ENCODE assay signal across 8 cellular contexts in the genomic region with DNA sequence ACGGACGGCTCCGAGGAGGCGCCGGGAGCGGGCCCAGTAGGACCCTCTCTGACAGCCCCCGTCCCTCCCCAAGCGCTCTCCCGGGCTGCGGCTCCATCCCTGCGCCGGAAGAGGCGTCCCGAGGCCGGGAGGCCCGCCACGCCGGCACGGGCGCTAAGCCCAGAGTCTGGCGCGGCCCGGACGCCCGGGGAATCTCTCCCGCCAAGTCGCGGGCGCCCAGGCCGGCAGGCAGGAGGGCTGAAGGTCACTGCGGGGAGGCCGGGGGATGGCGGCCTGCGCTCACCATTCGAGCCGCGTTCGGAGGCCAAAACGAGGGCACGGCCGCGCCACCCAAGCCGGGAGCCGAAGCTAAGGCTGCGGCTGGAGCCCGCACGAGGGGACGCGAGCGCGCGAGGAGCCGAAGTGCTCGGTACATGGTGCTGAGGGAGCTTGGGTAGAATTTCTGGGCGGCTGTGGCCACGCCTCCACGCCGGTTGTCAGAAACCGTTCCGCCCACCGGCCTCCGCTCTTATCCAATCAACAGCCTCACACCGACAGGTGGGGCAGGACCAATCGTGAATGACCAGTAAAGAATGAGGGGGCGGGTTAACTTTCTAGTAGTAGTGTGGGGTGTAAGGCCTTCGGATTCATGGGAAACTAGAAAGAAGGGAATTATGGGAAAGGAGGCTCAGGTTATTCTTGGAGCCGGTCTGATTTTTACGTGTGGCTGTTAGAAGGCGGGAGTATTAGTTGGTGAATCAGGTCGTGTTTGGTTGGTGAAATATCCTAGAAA. TPM values are rescaled to one million over a fixed set of nuclear protein-coding genes. Genes with fewer than 3 reads are reported as not detected.
A peak's percentile ranks its signal among the peaks of the same experiment; 100 is the strongest.
DNase-seq lines count a peak whose midpoint lies in the region; ATAC-seq, FAIRE-seq and TF ChIP-seq lines count a peak whose summit lies in the region.

TSS of gene FH (minus strand) at position 448 of the 772 bp plus-strand sequence. CDS start at position 415, 33 bp downstream.

- H3K36me3 ChIP-seq in WERI-Rb-1 (peaks cover 30% of the 10 kb centered on the region), mammary epithelial cell (ENCODE audit: insufficient read depth, low read length) (peaks cover 5% of the 10 kb centered on the region), small intestine (ENCODE audit: control insufficient read depth in 2 of 2, insufficient read depth in 2 of 2, low read length in 2 of 2) (peaks cover 0 to 2% of the 10 kb centered on the region in 2 donors)

- H3K9ac ChIP-seq in mammary epithelial cell (ENCODE audit: insufficient read depth, low read length), result peak within 1 kb of the TSS; percentile 84

- CTCF ChIA-PET in mammary epithelial cell (lab: Charles Lee; ENCODE audit: low non-redundant PET), result no interaction called here

- H2AFZ ChIP-seq in mammary epithelial cell (ENCODE audit: low read depth, low read length), result peak within 1 kb of the TSS; percentile 91

- H3K9me3 ChIP-seq in WERI-Rb-1 (ENCODE audit: severe bottlenecking) (no peaks in the 10 kb centered on the region), mammary epithelial cell (replicated peaks; ENCODE audit: insufficient read depth, low read length) (no peaks in the 10 kb centered on the region), small intestine (ENCODE audit: control insufficient read depth, low read depth) (no peaks in the 10 kb centered on the region)

- in situ Hi-C loops in ACHN (cut with HindIII; ENCODE audit: low pct_ligation_motif_present, low pct_unique_long_range_greater_than_20kb, low sequenced_read_pairs), result no loop called here
- in situ Hi-C loops in mammary epithelial cell (cut with MboI; ENCODE audit: low sequenced_read_pairs in 2 of 2), result loop anchor here (10.0 kb wide), 2 partner anchors 315 to 475 kb away; partner anchors contain the start of gene MAP1LC3C (in 1 of the 2)

- peak within 1 kb of the TSS; percentile 97 for H3K4me2 ChIP-seq in mammary epithelial cell (ENCODE audit: insufficient read depth, low read depth, low read length)

- H3K27ac ChIP-seq in WERI-Rb-1, result peak within 1 kb of the TSS; percentile 93
- H3K27ac ChIP-seq in mammary epithelial cell (ENCODE audit: insufficient read depth, low read depth, low read length), result peak within 1 kb of the TSS; percentile 82
- H3K27ac ChIP-seq in small intestine (ENCODE audit: low read depth in 1 of 2, low read length in 1 of 2), result peak within 1 kb of the TSS; percentile 84 to 95

- TF ChIP-seq CTCF in WERI-Rb-1 (IDR thresholded peaks at IDR 0.05; ENCODE audit: low read depth, low read length) (no peak), mammary epithelial cell (conservative IDR thresholded peaks at IDR 0.05 in 1 of 2, IDR thresholded peaks at IDR 0.05 in 1 of 2; ENCODE audit: extremely low read depth in 1 of 2, insufficient read depth in 1 of 2, low read depth in 1 of 2, low read length in 2 of 2) (no peak)

- peaks cover 50% of the 10 kb centered on the region for H3K79me2 ChIP-seq in mammary epithelial cell (ENCODE audit: insufficient read depth, low read length)

- H4K20me1 ChIP-seq in mammary epithelial cell (ENCODE audit: insufficient read depth, low read length), result no peaks in the 10 kb centered on the region

- FAIRE-seq in small intestine (lab: Jason Lieb, UNC), result peak; percentile 85

- dilution Hi-C loops in mammary epithelial cell (cut with HindIII; ENCODE audit: low sequenced_read_pairs), result no loop called here

- WGBS in mammary epithelial cell (ENCODE audit: low coverage, missing lambda C conversion rate), result under 1% methylated on average over 29 of the region's 70 CpGs
- 0% methylated on average over 70 of the region's 70 CpGs for WGBS in small intestine, 3 donors

- DNase-seq in ACHN (peak; percentile 99), NCI-H2227 (lab: John Stamatoyannopoulos, UW; ENCODE audit: unreplicated experiment) (peak; percentile 97), WERI-Rb-1 (peak; percentile 99), mammary epithelial cell (peak; percentile 99), iPS-NIHi11 (ENCODE audit: low spot score) (peak; percentile 93), small intestine (peak; percentile 99)

- intact Hi-C loops in mammary epithelial cell (cut with micrococcal nuclease), result no loop called here

- H3K27me3 ChIP-seq in WERI-Rb-1 (ENCODE audit: insufficient read depth, low read depth, severe bottlenecking) (no peaks in the 10 kb centered on the region), mammary epithelial cell (ENCODE audit: insufficient read depth, low read length) (no peaks in the 10 kb centered on the region), small intestine (ENCODE audit: control insufficient read depth in 2 of 2, insufficient read depth in 2 of 2, low read length in 2 of 2) (no peaks in the 10 kb centered on the region)

- H3K4me3 ChIP-seq in WERI-Rb-1 (ENCODE audit: low read depth, low read length) (peak within 1 kb of the TSS; percentile 89), mammary epithelial cell (replicated peaks in 1 of 3; ENCODE audit: insufficient read depth in 1 of 3, low read depth in 2 of 3, low read length in 3 of 3) (peak within 1 kb of the TSS; percentile 72 to 98 (median 92)), small intestine (ENCODE audit: low read depth in 1 of 2, low read length in 2 of 2) (peak within 1 kb of the TSS; percentile 85)

- no peaks in the 10 kb centered on the region for H3K4me1 ChIP-seq in mammary epithelial cell (ENCODE audit: insufficient read depth, low read length)
- H3K4me1 ChIP-seq in small intestine (ENCODE audit: control insufficient read depth in 2 of 2, insufficient read depth in 1 of 2, low read depth in 1 of 2, low read length in 1 of 2), result peaks cover 2 to 3% of the 10 kb centered on the region in 2 donors

- no TSS peak for BruUV-seq in mammary epithelial cell (replicated peaks; lab: Mats Ljungman, UMichigan)

- ATAC-seq in GM18873 (IDR thresholded peaks at IDR 0.05; ENCODE audit: low FRiP score, unreplicated experiment) (peak; percentile 96), HG03139 (IDR thresholded peaks at IDR 0.05; ENCODE audit: unreplicated experiment) (peak; percentile 98)

RNA-seq across cellular contexts. Expression of gene FH, which starts in this region (rescaled TPM):
- 10 to 100 TPM; 89.9 to 95.8 TPM for total RNA-seq in mammary epithelial cell
- polyA plus RNA-seq in mammary epithelial cell (98.6 TPM), small intestine (100 to 1,000 TPM in 1 of 3 donors, 10 to 100 TPM in 2; 72.4 to 108 (median 84.6) TPM)
- 35.5 TPM for polyA minus RNA-seq in mammary epithelial cell

Comparison
In these comparisons a context has a peak if more than half of its experiments do, and no peak if none do; other contexts are left out.
1. Peak in every context shown above with its lines: DNase-seq, ATAC-seq, H3K4me3 ChIP-seq and H3K27ac ChIP-seq.